18 cellular contexts compared by ENCODE assay signal in genomic region chr21:14952916-14953315, GRCh38.
DNase-seq lines count a peak whose midpoint lies in the region; ATAC-seq and TF ChIP-seq lines count a peak whose summit lies in the region.
"Had no signal": no experiment of that assay in that cellular context is flagged by ENCODE, and none has a peak within 500 bp of the region (broad histone marks: within the 10 kb centered on the region; RNA-seq: fewer than 3 reads in every experiment).

No MANE protein-coding gene starts in this region.

- H3K4me1 ChIP-seq in BE2C (no peaks in the 10 kb centered on the region), Loucy (ENCODE audit: insufficient read depth, low read length, poor library complexity, severe bottlenecking) (peaks cover 14% of the 10 kb centered on the region), mesendoderm (ENCODE audit: control insufficient read depth, low read depth, low read length) (no peaks in the 10 kb centered on the region)
- H3K4me1 ChIP-seq: Caco-2, HAP-1 had no signal

- no peaks in the 10 kb centered on the region for H3K9me2 ChIP-seq in Loucy (replicated peaks; ENCODE audit: low read depth, low read length)

- no peak overlapping the region for H2BK5ac ChIP-seq in mesendoderm (ENCODE audit: low read length)

- no peak overlapping the region for H4K8ac ChIP-seq in mesendoderm (ENCODE audit: low read depth, low read length)

- H4K20me1 ChIP-seq in Loucy (ENCODE audit: insufficient read depth, low read length, poor library complexity, severe bottlenecking): no peaks in the 10 kb centered on the region

- H3K79me2 ChIP-seq in Loucy (ENCODE audit: insufficient read depth, low read length): no peaks in the 10 kb centered on the region
- H3K79me2 ChIP-seq in mesendoderm (ENCODE audit: control insufficient read depth, insufficient read depth, low read length): no peaks in the 10 kb centered on the region

- peaks cover 1% of the 10 kb centered on the region for H3K36me3 Mint-ChIP-seq in progenitor cell of endocrine pancreas (ENCODE audit: insufficient read depth)

- H3K9me3 ChIP-seq in BE2C (no peaks in the 10 kb centered on the region; the same call in 1 of the 2 replicates), Loucy (ENCODE audit: insufficient read depth, low read depth, low read length) (no peaks in the 10 kb centered on the region; the same call in 1 of the 2 replicates)
- H3K9me3 ChIP-seq: HAP-1 had no signal

- H3K79me1 ChIP-seq in mesendoderm (ENCODE audit: low read length): no peaks in the 10 kb centered on the region

- ATAC-seq in GM18519 (IDR thresholded peaks at IDR 0.05; ENCODE audit: low FRiP score, unreplicated experiment): no peak

- peak; percentile 6; the same call in 1 of the 2 replicates for TF ChIP-seq CTCF in BE2C (IDR thresholded peaks at IDR 0.05; ENCODE audit: low read depth, low read length)
- peak; percentile 38 for TF ChIP-seq CTCF in Loucy (conservative IDR thresholded peaks at IDR 0.05; ENCODE audit: low read length)
- TF ChIP-seq CTCF in choroid plexus epithelial cell (conservative IDR thresholded peaks at IDR 0.05; ENCODE audit: low read depth, low read length): peak; percentile 33
- TF ChIP-seq CTCF in progenitor cell of endocrine pancreas (IDR thresholded peaks at IDR 0.05; ENCODE audit: unreplicated experiment): no peak

- H3K27me3 ChIP-seq in BE2C (no peaks in the 10 kb centered on the region), Loucy (ENCODE audit: insufficient read depth, low read length, poor library complexity, severe bottlenecking) (no peaks in the 10 kb centered on the region), mesendoderm (ENCODE audit: insufficient read depth, low read length, poor library complexity) (no peaks in the 10 kb centered on the region)

- H3K36me3 ChIP-seq in BE2C (no peaks in the 10 kb centered on the region), Loucy (ENCODE audit: insufficient read depth, low read length) (no peaks in the 10 kb centered on the region), mesendoderm (ENCODE audit: control insufficient read depth, insufficient read depth, low read length) (no peaks in the 10 kb centered on the region)
- H3K36me3 ChIP-seq: HAP-1 had no signal

- no peaks in the 10 kb centered on the region for H3F3A ChIP-seq in Loucy (ENCODE audit: low read depth)

- no peak overlapping the region for H2BK120ac ChIP-seq in mesendoderm (ENCODE audit: low read depth, low read length)

- peaks cover 4% of the 10 kb centered on the region for H3K9me3 Mint-ChIP-seq in progenitor cell of endocrine pancreas (ENCODE audit: low read depth)

- H2AK5ac ChIP-seq in mesendoderm (ENCODE audit: low read length): no peak overlapping the region

- H3K27ac Mint-ChIP-seq in progenitor cell of endocrine pancreas: no peak overlapping the region

- H3K9ac ChIP-seq in Loucy (ENCODE audit: low read depth, low read length, poor library complexity, severe bottlenecking): no peak overlapping the region
- H3K9ac ChIP-seq in mesendoderm (ENCODE audit: low read length): no peak overlapping the region

- H3K18ac ChIP-seq in mesendoderm (ENCODE audit: low read length): no peak overlapping the region

- no peak overlapping the region for H3K4me3 Mint-ChIP-seq in progenitor cell of endocrine pancreas (ENCODE audit: low read depth)

- H3K4ac ChIP-seq in mesendoderm (ENCODE audit: low read depth, low read length): no peak overlapping the region

- H3K27me3 Mint-ChIP-seq in progenitor cell of endocrine pancreas: no peaks in the 10 kb centered on the region

- no peak overlapping the region for H2BK15ac ChIP-seq in mesendoderm (replicated peaks; ENCODE audit: low read depth)

- H3K23ac ChIP-seq in mesendoderm (ENCODE audit: low read length): no peak overlapping the region

- H3K4me1 Mint-ChIP-seq in progenitor cell of endocrine pancreas (ENCODE audit: low read depth): peaks cover 14% of the 10 kb centered on the region

- no peak overlapping the region for H2AFZ ChIP-seq in Loucy (ENCODE audit: low read length)

- H4K5ac ChIP-seq in mesendoderm (ENCODE audit: low read length): no peak overlapping the region

- H3K4me2 ChIP-seq in Loucy (ENCODE audit: low read depth, low read length, poor library complexity, severe bottlenecking) (no peak overlapping the region), mesendoderm (ENCODE audit: low read length) (no peak overlapping the region)

- no CpG with 5 or more reads among the region's 4 CpGs for WGBS in mesendoderm (ENCODE audit: extremely low coverage, insufficient coverage, low lambda C conversion rate)

- H3K4me3 ChIP-seq in BE2C (ENCODE audit: low read depth, low read length): no peak overlapping the region
- no peak overlapping the region for H3K4me3 ChIP-seq in Loucy (ENCODE audit: low read length, poor library complexity, severe bottlenecking)
- H3K4me3 ChIP-seq in choroid plexus epithelial cell (ENCODE audit: low read depth, low read length): no peak overlapping the region
- no peak overlapping the region for H3K4me3 ChIP-seq in mesendoderm (ENCODE audit: low read length)
- H3K4me3 ChIP-seq: HAP-1, SK-N-MC had no signal

- H3K27ac ChIP-seq in mesendoderm (ENCODE audit: low read depth, low read length): no peak overlapping the region
- H3K27ac ChIP-seq: SK-N-MC had no signal

- H3K56ac ChIP-seq in mesendoderm (ENCODE audit: low read length): no peak overlapping the region

- DNase-seq in BE2C: no peak
- peak; percentile 62 for DNase-seq in choroid plexus epithelial cell (ENCODE audit: low read depth)
- peak; percentile 4 for DNase-seq in mesendoderm
- DNase-seq in progenitor cell of endocrine pancreas (ENCODE audit: low spot score, unreplicated experiment): no peak
- DNase-seq in glomerular visceral epithelial cell (ENCODE audit: extremely low spot score): no peak
- DNase-seq: AML-193, Caco-2, DMS53, KBM-7, NCI-H1048, NCI-H1436 treated with DMSO at 0.1 percent for 48 hours, NCI-H2081, NCI-H524 treated with DMSO at 0.1 percent for 48 hours, Right ventricle myocardium superior had no signal

Comparison
In these comparisons a context has a peak if more than half of its experiments do, and no peak if none do; other contexts are left out.
1. DNase-seq: peak in choroid plexus epithelial cell (single experiment) and mesendoderm (single experiment); none in BE2C (single experiment), progenitor cell of endocrine pancreas (single experiment) and glomerular visceral epithelial cell (single experiment).